2 cellular contexts compared by ENCODE assay signal in the genomic region with DNA sequence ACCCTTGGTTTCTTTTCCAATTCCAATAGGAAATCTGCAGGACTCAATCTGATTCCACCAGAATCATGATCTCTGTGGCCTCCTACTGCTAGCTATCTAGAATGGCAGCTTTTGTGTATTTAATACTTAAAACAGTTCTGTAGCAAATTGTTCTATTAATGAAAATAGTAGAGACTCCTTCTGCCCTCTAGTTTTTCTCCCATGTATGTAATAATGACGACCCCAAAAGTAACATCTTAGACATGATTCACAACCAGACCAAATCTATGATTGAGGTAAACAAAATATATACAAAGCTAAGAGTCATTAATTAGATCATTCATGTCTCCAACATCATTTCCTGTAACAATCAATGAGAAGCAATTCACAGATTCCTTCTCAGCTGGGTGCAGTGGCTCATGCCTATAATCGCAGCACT.
TF ChIP-seq lines count a peak whose summit lies in the region.

No MANE protein-coding gene starts in this region.

TF ChIP-seq in HCT116, 20 proteins besides CTCF, POLR2A, EP300 and RAD21:
- TF ChIP-seq ZNF274 (IDR thresholded peaks at IDR 0.05; ENCODE audit: low read depth, low read length) (no peak), REST (IDR thresholded peaks at IDR 0.05; ENCODE audit: low read depth) (no peak), CBX3 (IDR thresholded peaks at IDR 0.05; ENCODE audit: low read depth) (no peak), ZBTB33 (IDR thresholded peaks at IDR 0.05; ENCODE audit: extremely low read depth, insufficient replicate concordance, low read length) (no peak), EZH2phosphoT487 (IDR thresholded peaks at IDR 0.05; ENCODE audit: borderline replicate concordance) (no peak), POLR2AphosphoS5 (IDR thresholded peaks at IDR 0.05; ENCODE audit: low read depth, low read length) (no peak)
TF ChIP-seq in HCT116: peak in this region for 0.

TF ChIP-seq in GM12878, 131 proteins besides CTCF, POLR2A, EP300 and RAD21:
- TF ChIP-seq IKZF2 (IDR thresholded peaks at IDR 0.05) (no peak), SMAD1 (IDR thresholded peaks at IDR 0.05; ENCODE audit: low read depth, partially characterized antibody) (no peak), CREM (IDR thresholded peaks at IDR 0.05; ENCODE audit: low read depth) (no peak), TARDBP (IDR thresholded peaks at IDR 0.05; ENCODE audit: borderline replicate concordance) (no peak), ASH2L (IDR thresholded peaks at IDR 0.05; ENCODE audit: borderline replicate concordance, low read depth) (no peak), GABPA (IDR thresholded peaks at IDR 0.05; ENCODE audit: low read depth) (no peak)
- TF ChIP-seq, protein P1, sequence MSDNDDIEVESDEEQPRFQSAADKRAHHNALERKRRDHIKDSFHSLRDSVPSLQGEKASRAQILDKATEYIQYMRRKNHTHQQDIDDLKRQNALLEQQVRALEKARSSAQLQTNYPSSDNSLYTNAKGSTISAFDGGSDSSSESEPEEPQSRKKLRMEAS (IDR thresholded peaks at IDR 0.05; ENCODE audit: low read depth, low read length), result no peak
- TF ChIP-seq, protein P2, sequence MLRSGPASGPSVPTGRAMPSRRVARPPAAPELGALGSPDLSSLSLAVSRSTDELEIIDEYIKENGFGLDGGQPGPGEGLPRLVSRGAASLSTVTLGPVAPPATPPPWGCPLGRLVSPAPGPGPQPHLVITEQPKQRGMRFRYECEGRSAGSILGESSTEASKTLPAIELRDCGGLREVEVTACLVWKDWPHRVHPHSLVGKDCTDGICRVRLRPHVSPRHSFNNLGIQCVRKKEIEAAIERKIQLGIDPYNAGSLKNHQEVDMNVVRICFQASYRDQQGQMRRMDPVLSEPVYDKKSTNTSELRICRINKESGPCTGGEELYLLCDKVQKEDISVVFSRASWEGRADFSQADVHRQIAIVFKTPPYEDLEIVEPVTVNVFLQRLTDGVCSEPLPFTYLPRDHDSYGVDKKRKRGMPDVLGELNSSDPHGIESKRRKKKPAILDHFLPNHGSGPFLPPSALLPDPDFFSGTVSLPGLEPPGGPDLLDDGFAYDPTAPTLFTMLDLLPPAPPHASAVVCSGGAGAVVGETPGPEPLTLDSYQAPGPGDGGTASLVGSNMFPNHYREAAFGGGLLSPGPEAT (IDR thresholded peaks at IDR 0.05; ENCODE audit: low read depth), result no peak
